ENCODE assay signal across 17 cellular contexts in the genomic region with DNA sequence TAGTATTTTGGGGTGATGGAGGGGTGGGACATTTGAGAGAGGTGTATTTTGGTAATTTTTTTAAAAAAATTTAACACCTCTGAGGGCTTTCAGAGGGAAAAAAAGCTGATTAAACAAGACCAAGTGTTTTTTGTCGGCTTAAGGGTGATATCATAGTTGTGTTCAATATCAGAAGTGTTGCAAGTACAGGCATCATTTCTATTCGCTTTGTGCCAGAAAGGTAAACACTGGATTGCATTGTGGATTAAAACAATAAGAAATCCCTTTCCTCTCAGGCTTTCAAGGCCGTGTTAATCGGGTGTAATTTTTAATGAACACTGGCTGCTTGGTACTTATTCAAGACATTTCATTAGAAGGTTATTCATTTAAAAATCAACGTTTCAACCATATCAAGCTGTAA. TPM values are rescaled to one million over a fixed set of nuclear protein-coding genes. Genes with fewer than 3 reads are reported as not detected.
A peak's percentile ranks its signal among the peaks of the same experiment; 100 is the strongest.
DNase-seq lines count a peak whose midpoint lies in the region; FAIRE-seq and TF ChIP-seq lines count a peak whose summit lies in the region.
"Had no signal": no experiment of that assay in that cellular context is flagged by ENCODE, and none has a peak within 500 bp of the region (broad histone marks: within the 10 kb centered on the region; RNA-seq: fewer than 3 reads in every experiment).

No MANE protein-coding gene starts in this region.

- no peak overlapping the region for H3K27ac Mint-ChIP-seq in immature natural killer cell
- H3K27ac Mint-ChIP-seq: activated CD4-positive, alpha-beta memory T cell treated with anti-CD3 and anti-CD28 coated beads for 36 hours; activated naive CD8-positive, alpha-beta T cell treated with anti-CD3 and anti-CD28 coated beads for 36 hours; effector memory CD8-positive, alpha-beta T cell had no signal

- H3K4me3 Mint-ChIP-seq in immature natural killer cell, result no peak overlapping the region
- H3K4me3 Mint-ChIP-seq: activated CD4-positive, alpha-beta memory T cell treated with anti-CD3 and anti-CD28 coated beads for 36 hours; activated naive CD8-positive, alpha-beta T cell treated with anti-CD3 and anti-CD28 coated beads for 36 hours; central memory CD8-positive, alpha-beta T cell; effector memory CD8-positive, alpha-beta T cell had no signal

- no peaks in the 10 kb centered on the region for H3K4me1 Mint-ChIP-seq in immature natural killer cell
- H3K4me1 Mint-ChIP-seq: activated naive CD8-positive, alpha-beta T cell treated with anti-CD3 and anti-CD28 coated beads for 36 hours; central memory CD8-positive, alpha-beta T cell had no signal

- H3K36me3 Mint-ChIP-seq in immature natural killer cell, result no peaks in the 10 kb centered on the region
- H3K36me3 Mint-ChIP-seq: activated CD4-positive, alpha-beta memory T cell treated with anti-CD3 and anti-CD28 coated beads for 36 hours; activated naive CD8-positive, alpha-beta T cell treated with anti-CD3 and anti-CD28 coated beads for 36 hours had no signal

- H3K36me3 ChIP-seq in adipocyte (ENCODE audit: control insufficient read depth, insufficient read depth, low read length, severe bottlenecking) (no peaks in the 10 kb centered on the region), right atrium auricular region (no peaks in the 10 kb centered on the region), subcutaneous abdominal adipose tissue (ENCODE audit: control insufficient read depth in 5 of 5, insufficient read depth in 5 of 5, low read length in 5 of 5) (no peaks in the 10 kb centered on the region)
- H3K36me3 ChIP-seq: BE2C, left lung, MG63, thyroid gland had no signal

- H3K4me1 ChIP-seq in adipocyte (ENCODE audit: control insufficient read depth, insufficient read depth, low read length), result peaks cover 15% of the 10 kb centered on the region
- H3K4me1 ChIP-seq in right atrium auricular region, result peaks cover 0 to 48% of the 10 kb centered on the region in 2 donors
- H3K4me1 ChIP-seq in subcutaneous abdominal adipose tissue (ENCODE audit: control insufficient read depth in 5 of 5, insufficient read depth in 5 of 5, low read length in 5 of 5), result peaks cover 0 to 43% (median 25%) of the 10 kb centered on the region in 5 donors
- H3K4me1 ChIP-seq: BE2C, left lung, thyroid gland had no signal

- peaks cover 2 to 11% (median 4%) of the 10 kb centered on the region in 6 donors for H3K9me3 Mint-ChIP-seq in immature natural killer cell
- H3K9me3 Mint-ChIP-seq: activated CD4-positive, alpha-beta memory T cell treated with anti-CD3 and anti-CD28 coated beads for 36 hours had no signal

- no peak for FAIRE-seq in urothelium cell line (lab: Jason Lieb, UNC)

- H3K9me3 ChIP-seq in adipocyte (ENCODE audit: control insufficient read depth, low read length) (no peaks in the 10 kb centered on the region), right atrium auricular region (no peaks in the 10 kb centered on the region), subcutaneous abdominal adipose tissue (ENCODE audit: control insufficient read depth in 5 of 5, low read length in 5 of 5) (no peaks in the 10 kb centered on the region)
- H3K9me3 ChIP-seq: BE2C, left lung, MG63, thyroid gland had no signal

- TF ChIP-seq CTCF in right atrium auricular region (IDR thresholded peaks at IDR 0.05), result no peak

- no peaks in the 10 kb centered on the region for H3K27me3 Mint-ChIP-seq in immature natural killer cell (ENCODE audit: low read depth in 3 of 3)
- H3K27me3 Mint-ChIP-seq: activated CD4-positive, alpha-beta memory T cell treated with anti-CD3 and anti-CD28 coated beads for 36 hours; activated naive CD8-positive, alpha-beta T cell treated with anti-CD3 and anti-CD28 coated beads for 36 hours; central memory CD8-positive, alpha-beta T cell; effector memory CD8-positive, alpha-beta T cell had no signal

- DNase-seq in NCI-H345 (lab: John Stamatoyannopoulos, UW), result peak; percentile 36
- DNase-seq in adipocyte (ENCODE audit: low read depth), result no peak
- no peak for DNase-seq in right atrium auricular region (ENCODE audit: low spot score)
- DNase-seq in NCI-H446 (lab: John Stamatoyannopoulos, UW), result no peak
- no peak for DNase-seq in urothelium cell line (ENCODE audit: low spot score)
- DNase-seq in immature natural killer cell, result no peak
- DNase-seq: activated CD4-positive, alpha-beta memory T cell treated with anti-CD3 and anti-CD28 coated beads for 36 hours; activated naive CD8-positive, alpha-beta T cell treated with anti-CD3 and anti-CD28 coated beads for 36 hours; effector memory CD8-positive, alpha-beta T cell; left lung; MG63; SW 1271; thyroid gland had no signal

- H3K9ac ChIP-seq in adipocyte (ENCODE audit: low read length) (peak overlapping the region; percentile 61), subcutaneous abdominal adipose tissue (ENCODE audit: low read length in 5 of 5) (peak overlapping the region in 1 of 5 donors; percentile 45)

- H3K27me3 ChIP-seq in adipocyte (replicated peaks; ENCODE audit: control insufficient read depth, insufficient read depth, low read length), result no peaks in the 10 kb centered on the region
- H3K27me3 ChIP-seq in right atrium auricular region, result no peaks in the 10 kb centered on the region
- no peaks in the 10 kb centered on the region for H3K27me3 ChIP-seq in subcutaneous abdominal adipose tissue (ENCODE audit: control insufficient read depth in 5 of 5, insufficient read depth in 4 of 5, low read length in 5 of 5)
- H3K27me3 ChIP-seq: BE2C, left lung, MG63, thyroid gland had no signal

- H3K27ac ChIP-seq in right atrium auricular region (peak overlapping the region; percentile 36 to 41), subcutaneous abdominal adipose tissue (ENCODE audit: low read depth, low read length) (peak overlapping the region; percentile 48)
- H3K27ac ChIP-seq: left lung, thyroid gland had no signal

- H3K4me3 ChIP-seq in adipocyte (ENCODE audit: low read length) (peak overlapping the region; percentile 62), right atrium auricular region (no peak overlapping the region), subcutaneous abdominal adipose tissue (ENCODE audit: low read depth in 1 of 5, low read length in 5 of 5) (no peak overlapping the region)
- H3K4me3 ChIP-seq: left lung, MG63, smooth muscle cell, thyroid gland had no signal

RNA-seq across cellular contexts. Expression of a gene that starts 18.3 kb away (rescaled TPM):
- 1 to 10 TPM; 8.9 to 9.8 TPM for total RNA-seq in right atrium auricular region
- not detected for polyA plus RNA-seq in immature natural killer cell
- total RNA-seq: activated CD4-positive, alpha-beta memory T cell treated with anti-CD3 and anti-CD28 coated beads for 36 hours; activated naive CD8-positive, alpha-beta T cell treated with anti-CD3 and anti-CD28 coated beads for 36 hours had no signal
